ENCODE assay signal across 1 cellular context in genomic region chr1:30892671-30893073, GRCh38.
TF ChIP-seq lines count a peak whose summit lies in the region.

No MANE protein-coding gene starts in this region.

TF ChIP-seq in HepG2, 621 proteins besides CTCF, POLR2A, EP300 and RAD21 (continued from another document and continues in another):
- TF ChIP-seq ZBTB40 (IDR thresholded peaks at IDR 0.05) (no peak), ZBTB40 (CRISPR knock-in tag; IDR thresholded peaks at IDR 0.05) (no peak), TFE3 (CRISPR knock-in tag; IDR thresholded peaks at IDR 0.05) (no peak), ZKSCAN5 (CRISPR knock-in tag; IDR thresholded peaks at IDR 0.05) (no peak), MYC (CRISPR knock-in tag; IDR thresholded peaks at IDR 0.05; ENCODE audit: borderline replicate concordance) (no peak), PRDM4 (CRISPR knock-in tag; IDR thresholded peaks at IDR 0.05; ENCODE audit: borderline replicate concordance) (no peak), GATAD1 (CRISPR knock-in tag; IDR thresholded peaks at IDR 0.05) (peak; percentile 25; the same call in 1 of the 2 replicates), LCORL (IDR thresholded peaks at IDR 0.05) (no peak), LCORL (CRISPR knock-in tag; IDR thresholded peaks at IDR 0.05) (no peak), FUBP1 (CRISPR knock-in tag; IDR thresholded peaks at IDR 0.05; ENCODE audit: borderline replicate concordance) (no peak), NR2F6 (IDR thresholded peaks at IDR 0.05) (peak; percentile 85), NR2F6 (CRISPR knock-in tag; IDR thresholded peaks at IDR 0.05) (peak; percentile 91), ZBTB33 (CRISPR knock-in tag; IDR thresholded peaks at IDR 0.05) (no peak), REL (CRISPR knock-in tag; conservative IDR thresholded peaks at IDR 0.05) (no peak), PRDM10 (CRISPR knock-in tag; IDR thresholded peaks at IDR 0.05; ENCODE audit: low read depth) (no peak), MNT (IDR thresholded peaks at IDR 0.05) (no peak), ZNF124 (CRISPR knock-in tag; IDR thresholded peaks at IDR 0.05) (no peak), KDM5A (IDR thresholded peaks at IDR 0.05; ENCODE audit: borderline replicate concordance, low read length) (no peak), ZNF205 (CRISPR knock-in tag; IDR thresholded peaks at IDR 0.05) (0 out of 2 replicates have a peak, but pooled peaks have one; percentile 45), ZHX1 (CRISPR knock-in tag; IDR thresholded peaks at IDR 0.05; ENCODE audit: low read depth) (no peak), HMGXB4 (CRISPR knock-in tag; IDR thresholded peaks at IDR 0.05; ENCODE audit: borderline replicate concordance in 1 of 2, low read depth in 1 of 2) (no peak), KLF15 (CRISPR knock-in tag; IDR thresholded peaks at IDR 0.05; ENCODE audit: borderline replicate concordance) (no peak)
